ENCODE assay signal across 1 cellular context in genomic region chr2:181125364-181125763, GRCh38.
TF ChIP-seq lines count a peak whose summit lies in the region.

No MANE protein-coding gene starts in this region.

TF ChIP-seq in GM12891, 5 proteins besides CTCF, POLR2A, EP300 and RAD21:
- TF ChIP-seq SPI1 (IDR thresholded peaks at IDR 0.05; ENCODE audit: low read depth, low read length) = no peak
- no peak for TF ChIP-seq PAX5 (IDR thresholded peaks at IDR 0.05; ENCODE audit: insufficient read depth, low read length, severe bottlenecking)
- no peak for TF ChIP-seq TAF1 (IDR thresholded peaks at IDR 0.05; ENCODE audit: low read depth, low read length)
- no peak for TF ChIP-seq POU2F2 (IDR thresholded peaks at IDR 0.05; ENCODE audit: low read depth, low read length)
- TF ChIP-seq POLR2AphosphoS5 (IDR thresholded peaks at IDR 0.05; ENCODE audit: low read depth, low read length) = no peak
